7 cellular contexts compared by ENCODE assay signal in genomic region chr3:13895155-13896105, GRCh38. TPM values are rescaled to one million over a fixed set of nuclear protein-coding genes. Genes with fewer than 3 reads are reported as not detected.
A peak's percentile ranks its signal among the peaks of the same experiment; 100 is the strongest.
DNase-seq lines count a peak whose midpoint lies in the region; ATAC-seq, FAIRE-seq and TF ChIP-seq lines count a peak whose summit lies in the region.

No MANE protein-coding gene starts in this region.

- no peaks in the 10 kb centered on the region for H3K27me3 ChIP-seq in keratinocyte (ENCODE audit: control insufficient read depth, extremely low read depth, insufficient read depth, low read length)

- peak overlapping the region; percentile 58 for H3K27ac ChIP-seq in keratinocyte (ENCODE audit: control insufficient read depth, insufficient read depth, low read length)

- no peaks in the 10 kb centered on the region for H4K20me1 ChIP-seq in keratinocyte (ENCODE audit: control insufficient read depth, extremely low read depth, insufficient read depth, low read length)

- H3K36me3 ChIP-seq in keratinocyte (ENCODE audit: control insufficient read depth in 2 of 2, extremely low read depth in 1 of 2, insufficient read depth in 2 of 2, low read length in 2 of 2) = no peaks in the 10 kb centered on the region

- no peak for TF ChIP-seq CTCF in keratinocyte (optimal IDR thresholded peaks at IDR 0.05 in 1 of 3, IDR thresholded peaks at IDR 0.05 in 1 of 3, conservative IDR thresholded peaks at IDR 0.05 in 1 of 3; ENCODE audit: extremely low read depth in 1 of 3, insufficient read depth in 2 of 3, low read length in 3 of 3)

- peak overlapping the region; percentile 53 to 75 (median 67) for H3K4me3 ChIP-seq in keratinocyte (ENCODE audit: control insufficient read depth in 2 of 3, extremely low read depth in 1 of 3, insufficient read depth in 2 of 3, low read depth in 1 of 3, low read length in 3 of 3)

- H3K4me2 ChIP-seq in keratinocyte (ENCODE audit: control insufficient read depth, extremely low read depth, insufficient read depth, low read depth, low read length) = peak overlapping the region; percentile 95

- no peak for TF ChIP-seq POLR2A in GM18505 (IDR thresholded peaks at IDR 0.05; ENCODE audit: borderline replicate concordance, extremely low read depth, insufficient read depth, insufficient read length)

- peak overlapping the region; percentile 85 for H2AFZ ChIP-seq in keratinocyte (ENCODE audit: control insufficient read depth, low read length)

- ATAC-seq in GM18505 (IDR thresholded peaks at IDR 0.05; ENCODE audit: unreplicated experiment) (peak; percentile 97), HG02840 (IDR thresholded peaks at IDR 0.05; ENCODE audit: low FRiP score, unreplicated experiment) (peak; percentile 63)

- FAIRE-seq in keratinocyte (lab: Jason Lieb, UNC) = peak; percentile 26

- peaks cover 28% of the 10 kb centered on the region for H3K4me1 ChIP-seq in keratinocyte (ENCODE audit: control insufficient read depth, extremely low read depth, insufficient read depth, low read length)

- H3K9me3 ChIP-seq in keratinocyte (ENCODE audit: control insufficient read depth, low read depth, low read length) = peaks cover 2% of the 10 kb centered on the region

- H3K79me2 ChIP-seq in keratinocyte (ENCODE audit: control insufficient read depth, insufficient read depth, low read length) = no peaks in the 10 kb centered on the region

- DNase-seq in NCI-H1694 treated with DMSO at 0.1 percent for 48 hours (lab: John Stamatoyannopoulos, UW) = peak; percentile 32
- peak; percentile 90 for DNase-seq in activated CD4-positive, alpha-beta T cell treated with anti-CD3 and anti-CD28 coated beads for 1 hour
- DNase-seq in cerebellar nuclear complex (lab: John Stamatoyannopoulos, UW) = peak; percentile 59 to 69
- no peak for DNase-seq in keratinocyte (ENCODE audit: low read depth, low spot score)
- DNase-seq in stimulated activated CD4-positive, alpha-beta T cell treated with anti-CD3 and anti-CD28 coated beads, Interleukin-12 subunit alpha, Interleukin-12 subunit beta, amount 100 ng/mL, for 4 hours = peak; percentile 95

- dilution Hi-C loops in keratinocyte (cut with MboI; ENCODE audit: extremely low pct_ligation_motif_present, low sequenced_read_pairs) = no loop called here

- H3K9me1 ChIP-seq in keratinocyte (ENCODE audit: control insufficient read depth, extremely low read depth, insufficient read depth, low read length) = no peaks in the 10 kb centered on the region

- peak overlapping the region; percentile 78 for H3K9ac ChIP-seq in keratinocyte (ENCODE audit: control insufficient read depth, extremely low read depth, insufficient read depth, low read length)

RNA-seq across cellular contexts. Expression of gene WNT7A, which starts 15.6 kb away (rescaled TPM):
- 13.0 to 36.7 TPM (median 20.3 TPM) in 3 replicates for polyA plus RNA-seq in keratinocyte
- 5.5 TPM for polyA plus RNA-seq in keratinocyte (2011; ENCODE audit: low read depth)
- polyA plus RNA-seq in keratinocyte (2011; cell fraction: cytosol; rRNA removed) = 16.2 and 26.7 TPM in 2 replicates
- polyA plus RNA-seq in keratinocyte (2011; cell fraction: nucleus; rRNA removed) = 26.3 and 31.8 TPM in 2 replicates
- 8.2 and 51.3 TPM in 2 replicates for polyA plus RNA-seq in keratinocyte (2012; ENCODE audit: low replicate concordance)
- polyA minus RNA-seq in keratinocyte = 17.3 to 89.8 TPM (median 32.9 TPM) in 3 replicates
- polyA minus RNA-seq in keratinocyte (2011; cell fraction: cytosol; rRNA and poly(A)+ RNA removed) = 39.5 TPM
- 30.3 and 32.0 TPM in 2 replicates for polyA minus RNA-seq in keratinocyte (2011; cell fraction: nucleus; rRNA and poly(A)+ RNA removed)
